ENCODE assay signal across 1 cellular context in genomic region chr3:84304214-84304613, GRCh38.
TF ChIP-seq lines count a peak whose summit lies in the region.

No MANE protein-coding gene starts in this region.

TF ChIP-seq in K562, 482 proteins besides CTCF, POLR2A, EP300 and RAD21 (continued from another document and continues in another):
- TF ChIP-seq ZNF592 (IDR thresholded peaks at IDR 0.05) (no peak), MXI1 (IDR thresholded peaks at IDR 0.05; ENCODE audit: low read depth, low read length) (no peak), U2AF1 (optimal IDR thresholded peaks at IDR 0.05; ENCODE audit: low read depth, low read length) (no peak), TSC22D4 (tag; IDR thresholded peaks at IDR 0.05) (no peak), NR4A1 (CRISPR knock-in tag; IDR thresholded peaks at IDR 0.05) (no peak), NR4A1 (tag; IDR thresholded peaks at IDR 0.05) (no peak), POLR2AphosphoS5 (IDR thresholded peaks at IDR 0.05; ENCODE audit: control insufficient read depth, insufficient read depth, low read depth, low read length) (0 out of 2 replicates have a peak, but pooled peaks have one; percentile 26), TAF9B (IDR thresholded peaks at IDR 0.05; ENCODE audit: partially characterized antibody) (no peak), FOXP1 (CRISPR knock-in tag; IDR thresholded peaks at IDR 0.05) (no peak), ZSCAN32 (CRISPR knock-in tag; IDR thresholded peaks at IDR 0.05) (no peak), ZBTB49 (CRISPR knock-in tag; IDR thresholded peaks at IDR 0.05; ENCODE audit: borderline replicate concordance) (no peak), TRIM25 (IDR thresholded peaks at IDR 0.05; ENCODE audit: borderline replicate concordance) (no peak), KDM4B (IDR thresholded peaks at IDR 0.05; ENCODE audit: borderline replicate concordance in 2 of 2, low read depth in 1 of 2) (no peak), ZBED1 (IDR thresholded peaks at IDR 0.05) (no peak), STAT5B (CRISPR knock-in tag; IDR thresholded peaks at IDR 0.05) (no peak), MIER1 (IDR thresholded peaks at IDR 0.05; ENCODE audit: low read depth) (no peak), CREBBP (IDR thresholded peaks at IDR 0.05; ENCODE audit: low read depth, low read length) (no peak), SNRNP70 (optimal IDR thresholded peaks at IDR 0.05; ENCODE audit: low read depth, low read length) (no peak), SUPT5H (IDR thresholded peaks at IDR 0.05) (peak; percentile 58; the same call in 1 of the 2 replicates), SRSF1 (IDR thresholded peaks at IDR 0.05; ENCODE audit: low read depth, low read length) (no peak), TCF3 (CRISPR knock-in tag; IDR thresholded peaks at IDR 0.05) (no peak), SFPQ (IDR thresholded peaks at IDR 0.05; ENCODE audit: low read depth, low read length) (no peak), MLLT1 (IDR thresholded peaks at IDR 0.05) (0 out of 4 replicates have a peak, but pooled peaks of 1 of the 2 experiments have one; percentile 28), HBP1 (CRISPR knock-in tag; IDR thresholded peaks at IDR 0.05) (no peak), NR2C1 (IDR thresholded peaks at IDR 0.05) (no peak), NR2C1 (tag; IDR thresholded peaks at IDR 0.05) (no peak), RNF2 (IDR thresholded peaks at IDR 0.05) (no peak), BRF2 (IDR thresholded peaks at IDR 0.05; ENCODE audit: borderline replicate concordance, insufficient read depth, insufficient read length) (no peak), BCL6 (CRISPR knock-in tag; IDR thresholded peaks at IDR 0.05) (no peak), TAF7 (tag; IDR thresholded peaks at IDR 0.05) (no peak), CHAMP1 (IDR thresholded peaks at IDR 0.05) (no peak), DDX20 (tag; IDR thresholded peaks at IDR 0.05; ENCODE audit: low read depth) (no peak), FOS (IDR thresholded peaks at IDR 0.05; ENCODE audit: extremely low read depth, insufficient read length) (no peak), NFIX (CRISPR knock-in tag; IDR thresholded peaks at IDR 0.05; ENCODE audit: low read depth) (no peak), TAF1 (IDR thresholded peaks at IDR 0.05; ENCODE audit: control insufficient read depth, extremely low read depth, insufficient read depth, low read length, severe bottlenecking) (peak; percentile 53), ZNF239 (CRISPR knock-in tag; IDR thresholded peaks at IDR 0.05) (no peak), ZC3H11A (IDR thresholded peaks at IDR 0.05; ENCODE audit: low read depth, low read length) (no peak), FOXO4 (CRISPR knock-in tag; IDR thresholded peaks at IDR 0.05) (no peak), TBP (optimal IDR thresholded peaks at IDR 0.05; ENCODE audit: low read depth, low read length) (peak; percentile 69), ZNF444 (CRISPR knock-in tag; IDR thresholded peaks at IDR 0.05) (no peak), HDAC8 (tag; IDR thresholded peaks at IDR 0.05) (no peak), KLF10 (CRISPR knock-in tag; IDR thresholded peaks at IDR 0.05) (no peak), XRCC4 (IDR thresholded peaks at IDR 0.05; ENCODE audit: extremely low read depth, insufficient read depth, insufficient read length) (no peak), ZNF583 (CRISPR knock-in tag; IDR thresholded peaks at IDR 0.05) (no peak), GTF2B (IDR thresholded peaks at IDR 0.05; ENCODE audit: extremely low read depth, insufficient read length) (peak; percentile 45), PURB (CRISPR knock-in tag; IDR thresholded peaks at IDR 0.05; ENCODE audit: low read depth) (no peak), ZNF3 (CRISPR knock-in tag; IDR thresholded peaks at IDR 0.05) (no peak), ETS2 (tag; IDR thresholded peaks at IDR 0.05; ENCODE audit: borderline replicate concordance, poor library complexity, severe bottlenecking) (no peak), BACH1 (tag; IDR thresholded peaks at IDR 0.05) (no peak), EP400 (IDR thresholded peaks at IDR 0.05) (no peak)
